28 cellular contexts compared by ENCODE assay signal in genomic region chr16:57407521-57408353, GRCh38. TPM values are rescaled to one million over a fixed set of nuclear protein-coding genes. Genes with fewer than 3 reads are reported as not detected.
"Had no signal": no experiment of that assay in that cellular context is flagged by ENCODE, and none has a peak within 500 bp of the region (broad histone marks: within the 10 kb centered on the region; RNA-seq: fewer than 3 reads in every experiment).

No MANE protein-coding gene starts in this region.

- H3K4me1 ChIP-seq: psoas muscle, testis, uterus had no signal

- H3K4me3 ChIP-seq: gastroesophageal sphincter, heart left ventricle, hepatocyte, lung, ovary, psoas muscle, skin epidermis, spleen, testis, tibial artery, uterus had no signal

- H3K27me3 ChIP-seq: gastroesophageal sphincter, heart left ventricle, hepatocyte, ovary, spleen, testis, tibial artery, uterus had no signal

- H3K27ac ChIP-seq: epithelial cell of prostate, gastroesophageal sphincter, hepatocyte, ovary, psoas muscle, spleen, testis, tibial artery, uterus had no signal

- H3K4me2 ChIP-seq: hepatocyte had no signal

- H3K9me3 ChIP-seq: gastroesophageal sphincter, heart left ventricle, ovary, psoas muscle, spleen, testis, tibial artery, uterus had no signal

- FAIRE-seq: kidney had no signal

- ATAC-seq: gastroesophageal sphincter; heart left ventricle; natural killer cell; psoas muscle; right cardiac atrium; stimulated activated memory B cell treated with anti-CD40 and anti-IgM and Interleukin-4, amounts not matched to agents 10 μg/mL and 1 μg/mL and 100 μg/mL, for 72 hours; stimulated activated naive CD8-positive, alpha-beta T cell treated with anti-CD3 and anti-CD28 coated beads, Interleukin-15, Interleukin-2, amounts not matched to agents 100 U/mL and 50 U/mL, for 24 hours had no signal

- H2AFZ ChIP-seq: hepatocyte had no signal

- H3K79me2 ChIP-seq: hepatocyte had no signal

- DNase-seq: effector CD8-positive, alpha-beta T cell; endodermal cell; foreskin fibroblast; heart left ventricle; kidney; natural killer cell; occipital lobe; ovary; psoas muscle; right cardiac atrium; spleen; stimulated activated CD4-positive, alpha-beta T cell treated with anti-CD3 and anti-CD28 coated beads, Interleukin-4, amount 100 ng/mL, for 4 hours; stimulated activated naive CD8-positive, alpha-beta T cell treated with anti-CD3 and anti-CD28 coated beads, Interleukin-15, Interleukin-2, amounts not matched to agents 100 U/mL and 50 U/mL, for 24 hours; substantia nigra; testis; tibial artery; uterus had no signal

- H3K36me3 ChIP-seq: gastroesophageal sphincter, heart left ventricle, ovary, spleen, tibial artery, uterus had no signal

RNA-seq across cellular contexts. Expression of gene CCL17, which starts 3.2 kb away (rescaled TPM):
- total RNA-seq: endodermal cell, gastroesophageal sphincter, hepatocyte, left lobe of liver, liver, mononuclear cell, natural killer cell, occipital lobe, ovary, psoas muscle, renal cortical epithelial cell, right cardiac atrium, uterus had no signal
- polyA plus RNA-seq: hepatocyte, liver, neural cell, ovary, right cardiac atrium had no signal

RNA-seq across cellular contexts. Expression of gene CX3CL1, which starts 35.4 kb away (rescaled TPM):
- total RNA-seq: mononuclear cell, natural killer cell had no signal

RNA-seq across cellular contexts. Expression of gene CCL22, which starts 49.2 kb away (rescaled TPM):
- total RNA-seq: endodermal cell, gastroesophageal sphincter, mononuclear cell, occipital lobe, renal cortical epithelial cell, testis, uterus had no signal
- polyA plus RNA-seq: hepatocyte, neural cell, right cardiac atrium had no signal
